ENCODE assay signal across 21 cellular contexts in genomic region chr17:29576214-29577008, GRCh38. TPM values are rescaled to one million over a fixed set of nuclear protein-coding genes. Genes with fewer than 3 reads are reported as not detected.
DNase-seq lines count a peak whose midpoint lies in the region; ATAC-seq and TF ChIP-seq lines count a peak whose summit lies in the region.
"Had no signal": no experiment of that assay in that cellular context is flagged by ENCODE, and none has a peak within 500 bp of the region (broad histone marks: within the 10 kb centered on the region; RNA-seq: fewer than 3 reads in every experiment).

No MANE protein-coding gene starts in this region.

- H3K14ac ChIP-seq in neuronal stem cell (ENCODE audit: low read length), result no peak overlapping the region

- peaks cover 66 to 92% of the 10 kb centered on the region in 2 donors for H3K36me3 ChIP-seq in neuronal stem cell (replicated peaks in 1 of 2; ENCODE audit: control insufficient read depth in 2 of 2, insufficient read depth in 2 of 2, low read length in 2 of 2)
- no peaks in the 10 kb centered on the region; the same call in 1 of the 2 replicates for H3K36me3 ChIP-seq in GM23338 (ENCODE audit: insufficient read depth)

- no peaks in the 10 kb centered on the region for H3K79me2 ChIP-seq in GM23338 (replicated peaks; ENCODE audit: insufficient read depth)

- 0 out of 2 replicates have a peak, but pooled peaks cover 16% of the 10 kb centered on the region for H3F3A ChIP-seq in GM23338 (replicated peaks; ENCODE audit: low read depth)

- H3K4me1 ChIP-seq in neuronal stem cell (ENCODE audit: control insufficient read depth in 2 of 2, insufficient read depth in 1 of 2, low read depth in 1 of 2, low read length in 2 of 2) (peaks cover 0 to 6% of the 10 kb centered on the region in 2 donors), GM23338 (ENCODE audit: insufficient read depth) (peaks cover 4% of the 10 kb centered on the region; the same call in 1 of the 2 replicates)

- H3K9me2 ChIP-seq in GM23338 (ENCODE audit: insufficient read depth), result no peaks in the 10 kb centered on the region

- intact Hi-C loops in activated naive CD4-positive, alpha-beta T cell treated with anti-CD3 and anti-CD28 coated beads for 36 hours (cut with micrococcal nuclease), result no loop called here

- H3K36me3 Mint-ChIP-seq in activated naive CD4-positive, alpha-beta T cell treated with anti-CD3 and anti-CD28 coated beads for 36 hours (ENCODE audit: low read depth), result peaks cover 25% of the 10 kb centered on the region
- H3K36me3 Mint-ChIP-seq in GM23338 (ENCODE audit: low read depth), result peaks cover 19% of the 10 kb centered on the region

- H3K4me3 Mint-ChIP-seq in activated naive CD4-positive, alpha-beta T cell treated with anti-CD3 and anti-CD28 coated beads for 36 hours, result no peak overlapping the region
- no peak overlapping the region for H3K4me3 Mint-ChIP-seq in GM23338
- H3K4me3 Mint-ChIP-seq: activated T-helper 17 cell treated with anti-CD3 and anti-CD28 coated beads, Interleukin-2, amount 50 U/mL, for 72 hours; B cell; immature natural killer cell had no signal

- no peak overlapping the region for H2BK5ac ChIP-seq in neuronal stem cell (ENCODE audit: low read length)

- no peak overlapping the region for H3K23ac ChIP-seq in neuronal stem cell (ENCODE audit: low read depth, low read length, poor library complexity)

- H3K4me2 ChIP-seq in neuronal stem cell (ENCODE audit: insufficient read depth, low read length, poor library complexity, severe bottlenecking) (no peak overlapping the region), GM23338 (no peak overlapping the region)
- H3K4me2 ChIP-seq: KMS-11 had no signal

- no CpG with 5 or more reads among the region's 37 CpGs for WGBS in neuronal stem cell (ENCODE audit: extremely low coverage in 2 of 2, insufficient read length in 2 of 2, insufficient replicate concordance in 1 of 2), 2 donors

- DNase-seq in activated naive CD4-positive, alpha-beta T cell treated with anti-CD3 and anti-CD28 coated beads, Interleukin-2, amount 50 U/mL, for 16 hours, result peak; percentile 10
- no peak for DNase-seq in activated naive CD4-positive, alpha-beta T cell treated with anti-CD3 and anti-CD28 coated beads for 36 hours
- DNase-seq in neuronal stem cell (ENCODE audit: low spot score) (no peak), GM23338 (ENCODE audit: low spot score) (no peak)
- DNase-seq: 8988T; activated CD4-positive, alpha-beta T cell treated with anti-CD3 and anti-CD28 coated beads for 4 hours; brain microvascular endothelial cell; EL; immature natural killer cell; lower lobe of right lung; NCI-H187; NCI-H2227 treated with DMSO at 0.1 percent for 48 hours; NCI-H774; stimulated activated CD4-positive, alpha-beta T cell treated with anti-CD3 and anti-CD28 coated beads, Interleukin-12 subunit alpha, Interleukin-12 subunit beta, amount 100 ng/mL, for 4 hours; stimulated activated CD8-positive, alpha-beta memory T cell treated with anti-CD3 and anti-CD28 coated beads, Interleukin-4, amount 100 ng/mL, for 48 hours; substantia nigra; T-helper 1 cell had no signal

- no peak overlapping the region for H3K27ac ChIP-seq in neuronal stem cell (replicated peaks; ENCODE audit: low read length)
- no peak overlapping the region for H3K27ac ChIP-seq in GM23338 (ENCODE audit: low read depth)
- H3K27ac ChIP-seq: brain microvascular endothelial cell, KMS-11, lower lobe of right lung, neutrophil had no signal

- H3K4me1 Mint-ChIP-seq in activated naive CD4-positive, alpha-beta T cell treated with anti-CD3 and anti-CD28 coated beads for 36 hours (ENCODE audit: low read depth), result peaks cover 16% of the 10 kb centered on the region
- peaks cover 13% of the 10 kb centered on the region; the same call in 2 of the 3 replicates for H3K4me1 Mint-ChIP-seq in GM23338

- no peak overlapping the region for H3K4me3 ChIP-seq in neuronal stem cell (ENCODE audit: low read length in 2 of 2)
- H3K4me3 ChIP-seq in GM23338, result no peak overlapping the region
- H3K4me3 ChIP-seq: lower lobe of right lung had no signal

- no peak overlapping the region for H4K91ac ChIP-seq in neuronal stem cell (ENCODE audit: low read depth, low read length, poor library complexity)

- no peaks in the 10 kb centered on the region for H3K27me3 Mint-ChIP-seq in activated naive CD4-positive, alpha-beta T cell treated with anti-CD3 and anti-CD28 coated beads for 36 hours (ENCODE audit: low read depth)
- H3K27me3 Mint-ChIP-seq in GM23338 (ENCODE audit: insufficient read depth, low read depth, poor library complexity), result peaks cover 9% of the 10 kb centered on the region
- H3K27me3 Mint-ChIP-seq: activated T-helper 17 cell treated with anti-CD3 and anti-CD28 coated beads, Interleukin-2, amount 50 U/mL, for 72 hours; B cell had no signal

- no peak overlapping the region for H4K8ac ChIP-seq in neuronal stem cell (ENCODE audit: low read depth, low read length)

- H3K27me3 ChIP-seq in neuronal stem cell (ENCODE audit: control insufficient read depth in 3 of 3, insufficient read depth in 3 of 3, low read depth in 1 of 3, low read length in 3 of 3) (no peaks in the 10 kb centered on the region), GM23338 (ENCODE audit: insufficient read depth) (0 out of 2 replicates have a peak, but pooled peaks cover 9% of the 10 kb centered on the region)
- H3K27me3 ChIP-seq: brain microvascular endothelial cell had no signal

- no peaks in the 10 kb centered on the region for H3K9me3 ChIP-seq in neuronal stem cell (replicated peaks in 1 of 2; ENCODE audit: control insufficient read depth in 2 of 2, insufficient read depth in 1 of 2, low read depth in 1 of 2, low read length in 2 of 2)
- H3K9me3 ChIP-seq: lower lobe of right lung, neutrophil had no signal

- H3K9me3 Mint-ChIP-seq in activated naive CD4-positive, alpha-beta T cell treated with anti-CD3 and anti-CD28 coated beads for 36 hours, result peaks cover 2% of the 10 kb centered on the region
- H3K9me3 Mint-ChIP-seq in GM23338, result no peaks in the 10 kb centered on the region
- H3K9me3 Mint-ChIP-seq: activated T-helper 17 cell treated with anti-CD3 and anti-CD28 coated beads, Interleukin-2, amount 50 U/mL, for 72 hours; immature natural killer cell had no signal

- peaks cover 6% of the 10 kb centered on the region for H3K79me1 ChIP-seq in neuronal stem cell (ENCODE audit: low read depth, low read length)

- H2BK120ac ChIP-seq in neuronal stem cell (ENCODE audit: low read depth, low read length), result no peak overlapping the region

- TF ChIP-seq CTCF in GM23338 (conservative IDR thresholded peaks at IDR 0.05; ENCODE audit: low read depth in 2 of 2), result no peak

- H4K20me1 ChIP-seq in GM23338 (replicated peaks; ENCODE audit: insufficient read depth), result peaks cover 4% of the 10 kb centered on the region; the same call in 1 of the 2 replicates

- peak overlapping the region; percentile 55 for H3K9ac ChIP-seq in neuronal stem cell (ENCODE audit: low read depth, low read length, poor library complexity)
- H3K9ac ChIP-seq: KMS-11 had no signal

- CTCF ChIA-PET in activated naive CD4-positive, alpha-beta T cell treated with anti-CD3 and anti-CD28 coated beads for 36 hours (lab: Charles Lee), result interaction anchor here (0.8 to 7.7 kb wide), 4 partner anchors 8 to 207 kb away, joined by 4 to 56 read pairs (median 16); partner anchors contain the start of gene ANKRD13B

- no peak overlapping the region for H2BK12ac ChIP-seq in neuronal stem cell (ENCODE audit: low read length)

- H2AK5ac ChIP-seq in neuronal stem cell (ENCODE audit: low read depth, low read length), result no peak overlapping the region

- no peak overlapping the region for H3K4ac ChIP-seq in neuronal stem cell (ENCODE audit: low read length)

- H2BK15ac ChIP-seq in neuronal stem cell (ENCODE audit: low read length), result no peak overlapping the region

- no peak overlapping the region for H3K27ac Mint-ChIP-seq in activated naive CD4-positive, alpha-beta T cell treated with anti-CD3 and anti-CD28 coated beads for 36 hours
- no peak overlapping the region for H3K27ac Mint-ChIP-seq in GM23338
- H3K27ac Mint-ChIP-seq: activated T-helper 17 cell treated with anti-CD3 and anti-CD28 coated beads, Interleukin-2, amount 50 U/mL, for 72 hours; B cell; immature natural killer cell had no signal

- no peak for ATAC-seq in GM23338
- ATAC-seq: activated T-helper 17 cell treated with anti-CD3 and anti-CD28 coated beads, Interleukin-2, amount 50 U/mL, for 72 hours; lower lobe of right lung had no signal

- H3K18ac ChIP-seq in neuronal stem cell (ENCODE audit: low read length), result no peak overlapping the region

- H2AFZ ChIP-seq in neuronal stem cell (ENCODE audit: low read length) (no peak overlapping the region), GM23338 (no peak overlapping the region)

TF ChIP-seq in GM23338, 12 proteins besides CTCF, POLR2A, EP300 and RAD21 (continues in another document):
- TF ChIP-seq ZNF331 (CRISPR knock-in tag; IDR thresholded peaks at IDR 0.05; ENCODE audit: low read depth) (no peak), NANOG (IDR thresholded peaks at IDR 0.05; ENCODE audit: borderline replicate concordance) (no peak)

RNA-seq across cellular contexts. Expression of gene TP53I13, which starts 7.9 kb away (rescaled TPM):
- 10 to 100 TPM; 30.9 to 37.2 TPM for total RNA-seq in activated naive CD4-positive, alpha-beta T cell treated with anti-CD3 and anti-CD28 coated beads for 36 hours
- polyA plus RNA-seq in neuronal stem cell (2013, experiment 1 of 2), result 32.2 TPM
- 30.4 TPM for polyA plus RNA-seq in neuronal stem cell (2013, experiment 2 of 2)
- total RNA-seq in GM23338 (2014; rRNA removed; shearing (Covaris generic)), result 28.6 and 38.9 TPM in 2 replicates
- polyA plus RNA-seq in GM23338 (2016; fragmentation: Nextera tagmentation; extraction: Ambion mirVana), result 21.0 and 21.4 TPM in 2 replicates

RNA-seq across cellular contexts. Expression of gene ABHD15, which starts 9.6 kb away (rescaled TPM):
- 1 to 10 TPM; 3.7 to 4.0 TPM for total RNA-seq in activated naive CD4-positive, alpha-beta T cell treated with anti-CD3 and anti-CD28 coated beads for 36 hours
- 2.6 TPM for polyA plus RNA-seq in neuronal stem cell (2013, experiment 1 of 2)
- 2.5 TPM for polyA plus RNA-seq in neuronal stem cell (2013, experiment 2 of 2)
- total RNA-seq in GM23338 (2014; rRNA removed; shearing (Covaris generic)), result 2.5 and 2.6 TPM in 2 replicates
- 0.27 and 0.92 TPM in 2 replicates for polyA plus RNA-seq in GM23338 (2016; fragmentation: Nextera tagmentation; extraction: Ambion mirVana)

RNA-seq across cellular contexts. Expression of gene GIT1, which starts 13.0 kb away (rescaled TPM):
- 10 to 100 TPM; 35.5 to 37.5 TPM for total RNA-seq in activated naive CD4-positive, alpha-beta T cell treated with anti-CD3 and anti-CD28 coated beads for 36 hours
- polyA plus RNA-seq in neuronal stem cell (2013, experiment 1 of 2), result 63.2 TPM
- 65.1 TPM for polyA plus RNA-seq in neuronal stem cell (2013, experiment 2 of 2)
- total RNA-seq in GM23338 (2014; rRNA removed; shearing (Covaris generic)), result 48.2 and 60.9 TPM in 2 replicates
- 15.9 and 16.2 TPM in 2 replicates for polyA plus RNA-seq in GM23338 (2016; fragmentation: Nextera tagmentation; extraction: Ambion mirVana)

RNA-seq across cellular contexts. Expression of gene ANKRD13B, which starts 16.5 kb away (rescaled TPM):
- 10 to 100 TPM; 14.1 to 14.6 TPM for total RNA-seq in activated naive CD4-positive, alpha-beta T cell treated with anti-CD3 and anti-CD28 coated beads for 36 hours
- polyA plus RNA-seq in neuronal stem cell (2013, experiment 1 of 2), result 24.5 TPM
- polyA plus RNA-seq in neuronal stem cell (2013, experiment 2 of 2), result 23.7 TPM
- total RNA-seq in GM23338 (2014; rRNA removed; shearing (Covaris generic)), result 55.0 and 57.4 TPM in 2 replicates
- 8.2 and 9.6 TPM in 2 replicates for polyA plus RNA-seq in GM23338 (2016; fragmentation: Nextera tagmentation; extraction: Ambion mirVana)

RNA-seq across cellular contexts. Expression of gene CORO6, which starts 46.3 kb away (rescaled TPM):
- total RNA-seq in activated naive CD4-positive, alpha-beta T cell treated with anti-CD3 and anti-CD28 coated beads for 36 hours, result 10 to 100 TPM; 24.8 to 27.3 TPM
- polyA plus RNA-seq in neuronal stem cell (2013, experiment 1 of 2), result 5.2 TPM
- polyA plus RNA-seq in neuronal stem cell (2013, experiment 2 of 2), result 5.5 TPM
- 5.0 and 5.2 TPM in 2 replicates for total RNA-seq in GM23338 (2014; rRNA removed; shearing (Covaris generic))
- 2.5 and 2.6 TPM in 2 replicates for polyA plus RNA-seq in GM23338 (2016; fragmentation: Nextera tagmentation; extraction: Ambion mirVana)
